Comparison of ENCODE assay signal across 9 cellular contexts in genomic region chr2:67974564-67975430, GRCh38.
DNase-seq lines count a peak whose midpoint lies in the region; ATAC-seq and TF ChIP-seq lines count a peak whose summit lies in the region.
"Had no signal": no experiment of that assay in that cellular context is flagged by ENCODE, and none has a peak within 500 bp of the region (broad histone marks: within the 10 kb centered on the region; RNA-seq: fewer than 3 reads in every experiment).

No MANE protein-coding gene starts in this region.

- H3K27me3 Mint-ChIP-seq in stimulated activated naive B cell treated with anti-CD40 and anti-IgM and Interleukin-4, amounts not matched to agents 10 μg/mL and 1 μg/mL and 100 μg/mL, for 72 hours, result no peaks in the 10 kb centered on the region

- H3K4me1 Mint-ChIP-seq in stimulated activated naive B cell treated with anti-CD40 and anti-IgM and Interleukin-4, amounts not matched to agents 10 μg/mL and 1 μg/mL and 100 μg/mL, for 72 hours, result peaks cover 5 to 7% of the 10 kb centered on the region in 2 donors

- no peak for TF ChIP-seq CTCF in left ventricle myocardium inferior (IDR thresholded peaks at IDR 0.05; ENCODE audit: borderline replicate concordance)

- DNase-seq in KBM-7 (peak; percentile 16), UCSD-AML1 (lab: John Stamatoyannopoulos, UW; ENCODE audit: unreplicated experiment) (peak; percentile 12), left ventricle myocardium inferior (peak; percentile 25), NCI-H1694 treated with DMSO at 0.1 percent for 48 hours (lab: John Stamatoyannopoulos, UW) (no peak), retina (no peak)
- DNase-seq in stimulated activated naive B cell treated with anti-CD40 and anti-IgM and Interleukin-4, amounts not matched to agents 10 μg/mL and 1 μg/mL and 100 μg/mL, for 72 hours, result no peak
- no peak for DNase-seq in stimulated activated CD4-positive, alpha-beta T cell treated with anti-CD3 and anti-CD28 coated beads, Interleukin-4, amount 100 ng/mL, for 4 hours
- DNase-seq in activated effector memory CD4-positive, alpha-beta T cell treated with Interleukin-2 at 50 U/mL for 16 hours, result no peak
- DNase-seq: T1000 had no signal

- H3K4me3 ChIP-seq in left ventricle myocardium inferior, result no peak overlapping the region

- H3K27me3 ChIP-seq in left ventricle myocardium inferior (ENCODE audit: low read depth), result peaks cover 17% of the 10 kb centered on the region

- H3K27ac ChIP-seq in left ventricle myocardium inferior (replicated peaks), result no peak overlapping the region

- no peaks in the 10 kb centered on the region for H3K9me3 ChIP-seq in left ventricle myocardium inferior (replicated peaks)

- H3K27ac Mint-ChIP-seq in stimulated activated naive B cell treated with anti-CD40 and anti-IgM and Interleukin-4, amounts not matched to agents 10 μg/mL and 1 μg/mL and 100 μg/mL, for 72 hours, result no peak overlapping the region

- no peaks in the 10 kb centered on the region for H3K36me3 Mint-ChIP-seq in stimulated activated naive B cell treated with anti-CD40 and anti-IgM and Interleukin-4, amounts not matched to agents 10 μg/mL and 1 μg/mL and 100 μg/mL, for 72 hours

- H3K36me3 ChIP-seq in left ventricle myocardium inferior, result no peaks in the 10 kb centered on the region

- intact Hi-C loops in left ventricle myocardium inferior (cut with micrococcal nuclease), result no loop called here

- H3K4me1 ChIP-seq in left ventricle myocardium inferior, result no peaks in the 10 kb centered on the region

- no peaks in the 10 kb centered on the region for H3K9me3 Mint-ChIP-seq in stimulated activated naive B cell treated with anti-CD40 and anti-IgM and Interleukin-4, amounts not matched to agents 10 μg/mL and 1 μg/mL and 100 μg/mL, for 72 hours

- peak overlapping the region; percentile 10 to 23 for H3K4me3 Mint-ChIP-seq in stimulated activated naive B cell treated with anti-CD40 and anti-IgM and Interleukin-4, amounts not matched to agents 10 μg/mL and 1 μg/mL and 100 μg/mL, for 72 hours

- no peak for ATAC-seq in stimulated activated naive B cell treated with anti-CD40 and anti-IgM and Interleukin-4, amounts not matched to agents 10 μg/mL and 1 μg/mL and 100 μg/mL, for 72 hours (replicated peaks)

- in situ Hi-C loops in KBM-7 (cut with MboI; ENCODE audit: low pct_unique_long_range_greater_than_20kb, low sequenced_read_pairs), result no loop called here

Comparison
In these comparisons a context has a peak if more than half of its experiments do, and no peak if none do; other contexts are left out.
1. DNase-seq: peak in KBM-7 (single experiment), UCSD-AML1 (single experiment) and left ventricle myocardium inferior (single experiment); none in stimulated activated naive B cell treated with anti-CD40 and anti-IgM and Interleukin-4, amounts not matched to agents 10 μg/mL and 1 μg/mL and 100 μg/mL, for 72 hours (single experiment), stimulated activated CD4-positive, alpha-beta T cell treated with anti-CD3 and anti-CD28 coated beads, Interleukin-4, amount 100 ng/mL, for 4 hours (0 of 2), activated effector memory CD4-positive, alpha-beta T cell treated with Interleukin-2 at 50 U/mL for 16 hours (single experiment), NCI-H1694 treated with DMSO at 0.1 percent for 48 hours (single experiment) and retina (single experiment).